ENCODE assay signal across 1 cellular context in the genomic region with DNA sequence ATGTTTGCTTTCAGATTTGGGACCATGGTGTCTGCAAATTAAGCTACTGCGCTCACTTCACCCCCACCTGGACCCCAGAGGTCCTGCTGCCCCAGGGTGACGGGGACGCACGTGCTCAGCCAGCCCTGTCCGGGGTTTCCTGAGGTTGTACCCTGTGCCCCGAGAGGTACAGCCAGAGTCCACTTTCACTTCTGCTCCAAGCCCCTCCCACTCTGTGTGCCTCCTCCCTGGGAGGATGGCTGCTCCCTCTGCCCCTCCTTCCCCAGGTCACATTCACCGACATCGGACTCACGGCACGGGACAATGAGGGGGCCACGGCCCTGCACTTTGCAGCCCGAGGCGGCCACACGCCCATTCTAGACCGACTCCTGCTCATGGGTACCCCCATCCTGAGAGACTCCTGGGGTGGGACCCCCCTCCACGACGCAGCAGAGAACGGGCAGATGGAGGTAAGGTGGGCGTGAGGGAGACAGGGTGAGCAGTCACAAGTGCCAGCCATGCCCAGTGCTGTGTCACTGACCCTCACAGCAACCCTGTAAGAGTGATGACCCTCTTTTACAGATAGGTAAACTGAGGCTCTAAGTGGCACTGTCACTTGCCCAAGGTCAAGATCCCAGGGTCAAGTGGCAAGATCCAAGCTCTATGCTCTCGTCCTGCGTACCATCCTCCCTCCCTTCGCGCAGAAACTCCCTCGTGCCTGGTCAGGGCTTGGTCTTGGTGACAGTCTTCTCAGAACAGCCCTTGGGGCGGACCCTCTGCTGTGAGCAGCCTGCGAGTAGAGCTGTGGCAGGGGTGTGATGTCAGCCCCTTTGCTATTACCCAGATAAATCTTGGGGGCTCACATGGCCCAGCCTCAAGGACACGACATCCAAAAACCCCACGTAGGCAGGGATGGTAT.
TF ChIP-seq lines count a peak whose summit lies in the region.

No MANE protein-coding gene starts in this region.

TF ChIP-seq in HepG2, 621 proteins besides CTCF, POLR2A, EP300 and RAD21 (continued from another document and continues in another):
- TF ChIP-seq, protein P1, sequence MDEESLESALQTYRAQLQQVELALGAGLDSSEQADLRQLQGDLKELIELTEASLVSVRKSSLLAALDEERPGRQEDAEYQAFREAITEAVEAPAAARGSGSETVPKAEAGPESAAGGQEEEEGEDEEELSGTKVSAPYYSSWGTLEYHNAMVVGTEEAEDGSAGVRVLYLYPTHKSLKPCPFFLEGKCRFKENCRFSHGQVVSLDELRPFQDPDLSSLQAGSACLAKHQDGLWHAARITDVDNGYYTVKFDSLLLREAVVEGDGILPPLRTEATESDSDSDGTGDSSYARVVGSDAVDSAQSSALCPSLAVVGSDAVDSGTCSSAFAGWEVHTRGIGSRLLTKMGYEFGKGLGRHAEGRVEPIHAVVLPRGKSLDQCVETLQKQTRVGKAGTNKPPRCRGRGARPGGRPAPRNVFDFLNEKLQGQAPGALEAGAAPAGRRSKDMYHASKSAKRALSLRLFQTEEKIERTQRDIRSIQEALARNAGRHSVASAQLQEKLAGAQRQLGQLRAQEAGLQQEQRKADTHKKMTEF (CRISPR knock-in tag; IDR thresholded peaks at IDR 0.05) = no peak; the same call in 1 of the 2 replicates
- TF ChIP-seq, protein P2, sequence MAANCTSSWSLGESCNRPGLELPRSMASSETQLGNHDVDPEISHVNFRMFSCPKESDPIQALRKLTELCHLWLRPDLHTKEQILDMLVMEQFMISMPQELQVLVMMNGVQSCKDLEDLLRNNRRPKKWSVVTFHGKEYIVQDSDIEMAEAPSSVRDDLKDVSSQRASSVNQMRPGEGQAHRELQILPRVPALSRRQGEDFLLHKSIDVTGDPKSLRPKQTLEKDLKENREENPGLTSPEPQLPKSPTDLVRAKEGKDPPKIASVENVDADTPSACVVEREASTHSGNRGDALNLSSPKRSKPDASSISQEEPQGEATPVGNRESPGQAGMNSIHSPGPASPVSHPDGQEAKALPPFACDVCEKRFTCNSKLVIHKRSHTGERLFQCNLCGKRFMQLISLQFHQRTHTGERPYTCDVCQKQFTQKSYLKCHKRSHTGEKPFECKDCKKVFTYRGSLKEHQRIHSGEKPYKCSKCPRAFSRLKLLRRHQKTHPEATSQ (CRISPR knock-in tag; IDR thresholded peaks at IDR 0.05; ENCODE audit: borderline replicate concordance) = no peak
- TF ChIP-seq GTF3A (CRISPR knock-in tag; conservative IDR thresholded peaks at IDR 0.05) (no peak), SIN3A (IDR thresholded peaks at IDR 0.05; ENCODE audit: borderline replicate concordance, low read depth, low read length) (peak; percentile 46; the same call in 1 of the 2 replicates), ZBTB8A (CRISPR knock-in tag; IDR thresholded peaks at IDR 0.05; ENCODE audit: borderline replicate concordance, low read depth) (no peak), ZNF788 (CRISPR knock-in tag; IDR thresholded peaks at IDR 0.05; ENCODE audit: borderline replicate concordance) (no peak; the same call in 1 of the 2 replicates), REPIN1 (CRISPR knock-in tag; IDR thresholded peaks at IDR 0.05; ENCODE audit: borderline replicate concordance, low read depth) (peak; percentile 56; the same call in 1 of the 2 replicates), ELF4 (CRISPR knock-in tag; IDR thresholded peaks at IDR 0.05; ENCODE audit: borderline replicate concordance) (no peak), ZNF468 (CRISPR knock-in tag; IDR thresholded peaks at IDR 0.05) (no peak), SNRNP70 (IDR thresholded peaks at IDR 0.05; ENCODE audit: low read depth, low read length) (no peak), HNRNPK (IDR thresholded peaks at IDR 0.05; ENCODE audit: low read depth, low read length, poor library complexity, severe bottlenecking) (no peak), NCOA5 (CRISPR knock-in tag; IDR thresholded peaks at IDR 0.05) (no peak), ZSCAN31 (CRISPR knock-in tag; IDR thresholded peaks at IDR 0.05; ENCODE audit: low read depth) (no peak), ZNF264 (CRISPR knock-in tag; IDR thresholded peaks at IDR 0.05) (no peak), MBNL3 (CRISPR knock-in tag; conservative IDR thresholded peaks at IDR 0.05) (no peak), ZNF33B (CRISPR knock-in tag; IDR thresholded peaks at IDR 0.05) (0 out of 2 replicates have a peak, but pooled peaks have one; percentile 65), ARHGAP35 (CRISPR knock-in tag; IDR thresholded peaks at IDR 0.05; ENCODE audit: borderline replicate concordance) (0 out of 2 replicates have a peak, but pooled peaks have one; percentile 28), ZNF747 (CRISPR knock-in tag; IDR thresholded peaks at IDR 0.05; ENCODE audit: borderline replicate concordance) (no peak), ZNF564 (CRISPR knock-in tag; IDR thresholded peaks at IDR 0.05) (no peak), ZNF674 (CRISPR knock-in tag; IDR thresholded peaks at IDR 0.05; ENCODE audit: low read depth) (no peak), ZMYM4 (CRISPR knock-in tag; IDR thresholded peaks at IDR 0.05) (no peak), ZNF792 (CRISPR knock-in tag; IDR thresholded peaks at IDR 0.05) (peak; percentile 53; the same call in 1 of the 2 replicates), NAIF1 (CRISPR knock-in tag; IDR thresholded peaks at IDR 0.05; ENCODE audit: borderline replicate concordance) (no peak), BHLHE40 (IDR thresholded peaks at IDR 0.05; ENCODE audit: low read length) (peak; percentile 90), SOX5 (CRISPR knock-in tag; IDR thresholded peaks at IDR 0.05; ENCODE audit: borderline replicate concordance) (peak; percentile 46; the same call in 1 of the 2 replicates), PCBP1 (IDR thresholded peaks at IDR 0.05; ENCODE audit: borderline replicate concordance, low read depth, low read length) (no peak; the same call in 1 of the 2 replicates), PLRG1 (conservative IDR thresholded peaks at IDR 0.05) (no peak), GZF1 (CRISPR knock-in tag; IDR thresholded peaks at IDR 0.05) (peak; percentile 84; the same call in 1 of the 2 replicates), ZNF629 (CRISPR knock-in tag; conservative IDR thresholded peaks at IDR 0.05) (peak; percentile 79), NR2F6 (IDR thresholded peaks at IDR 0.05) (0 out of 2 replicates have a peak, but pooled peaks have one; percentile 11), NR2F6 (CRISPR knock-in tag; IDR thresholded peaks at IDR 0.05) (peak; percentile 65), ZNF816 (CRISPR knock-in tag; IDR thresholded peaks at IDR 0.05; ENCODE audit: borderline replicate concordance) (no peak), TMF1 (CRISPR knock-in tag; IDR thresholded peaks at IDR 0.05; ENCODE audit: low read depth) (peak; percentile 77; the same call in 1 of the 2 replicates)
- TF ChIP-seq, protein P3, sequence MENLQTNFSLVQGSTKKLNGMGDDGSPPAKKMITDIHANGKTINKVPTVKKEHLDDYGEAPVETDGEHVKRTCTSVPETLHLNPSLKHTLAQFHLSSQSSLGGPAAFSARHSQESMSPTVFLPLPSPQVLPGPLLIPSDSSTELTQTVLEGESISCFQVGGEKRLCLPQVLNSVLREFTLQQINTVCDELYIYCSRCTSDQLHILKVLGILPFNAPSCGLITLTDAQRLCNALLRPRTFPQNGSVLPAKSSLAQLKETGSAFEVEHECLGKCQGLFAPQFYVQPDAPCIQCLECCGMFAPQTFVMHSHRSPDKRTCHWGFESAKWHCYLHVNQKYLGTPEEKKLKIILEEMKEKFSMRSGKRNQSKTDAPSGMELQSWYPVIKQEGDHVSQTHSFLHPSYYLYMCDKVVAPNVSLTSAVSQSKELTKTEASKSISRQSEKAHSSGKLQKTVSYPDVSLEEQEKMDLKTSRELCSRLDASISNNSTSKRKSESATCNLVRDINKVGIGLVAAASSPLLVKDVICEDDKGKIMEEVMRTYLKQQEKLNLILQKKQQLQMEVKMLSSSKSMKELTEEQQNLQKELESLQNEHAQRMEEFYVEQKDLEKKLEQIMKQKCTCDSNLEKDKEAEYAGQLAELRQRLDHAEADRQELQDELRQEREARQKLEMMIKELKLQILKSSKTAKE (CRISPR knock-in tag; IDR thresholded peaks at IDR 0.05; ENCODE audit: borderline replicate concordance) = peak; percentile 51; the same call in 1 of the 2 replicates
- TF ChIP-seq, protein P4, sequence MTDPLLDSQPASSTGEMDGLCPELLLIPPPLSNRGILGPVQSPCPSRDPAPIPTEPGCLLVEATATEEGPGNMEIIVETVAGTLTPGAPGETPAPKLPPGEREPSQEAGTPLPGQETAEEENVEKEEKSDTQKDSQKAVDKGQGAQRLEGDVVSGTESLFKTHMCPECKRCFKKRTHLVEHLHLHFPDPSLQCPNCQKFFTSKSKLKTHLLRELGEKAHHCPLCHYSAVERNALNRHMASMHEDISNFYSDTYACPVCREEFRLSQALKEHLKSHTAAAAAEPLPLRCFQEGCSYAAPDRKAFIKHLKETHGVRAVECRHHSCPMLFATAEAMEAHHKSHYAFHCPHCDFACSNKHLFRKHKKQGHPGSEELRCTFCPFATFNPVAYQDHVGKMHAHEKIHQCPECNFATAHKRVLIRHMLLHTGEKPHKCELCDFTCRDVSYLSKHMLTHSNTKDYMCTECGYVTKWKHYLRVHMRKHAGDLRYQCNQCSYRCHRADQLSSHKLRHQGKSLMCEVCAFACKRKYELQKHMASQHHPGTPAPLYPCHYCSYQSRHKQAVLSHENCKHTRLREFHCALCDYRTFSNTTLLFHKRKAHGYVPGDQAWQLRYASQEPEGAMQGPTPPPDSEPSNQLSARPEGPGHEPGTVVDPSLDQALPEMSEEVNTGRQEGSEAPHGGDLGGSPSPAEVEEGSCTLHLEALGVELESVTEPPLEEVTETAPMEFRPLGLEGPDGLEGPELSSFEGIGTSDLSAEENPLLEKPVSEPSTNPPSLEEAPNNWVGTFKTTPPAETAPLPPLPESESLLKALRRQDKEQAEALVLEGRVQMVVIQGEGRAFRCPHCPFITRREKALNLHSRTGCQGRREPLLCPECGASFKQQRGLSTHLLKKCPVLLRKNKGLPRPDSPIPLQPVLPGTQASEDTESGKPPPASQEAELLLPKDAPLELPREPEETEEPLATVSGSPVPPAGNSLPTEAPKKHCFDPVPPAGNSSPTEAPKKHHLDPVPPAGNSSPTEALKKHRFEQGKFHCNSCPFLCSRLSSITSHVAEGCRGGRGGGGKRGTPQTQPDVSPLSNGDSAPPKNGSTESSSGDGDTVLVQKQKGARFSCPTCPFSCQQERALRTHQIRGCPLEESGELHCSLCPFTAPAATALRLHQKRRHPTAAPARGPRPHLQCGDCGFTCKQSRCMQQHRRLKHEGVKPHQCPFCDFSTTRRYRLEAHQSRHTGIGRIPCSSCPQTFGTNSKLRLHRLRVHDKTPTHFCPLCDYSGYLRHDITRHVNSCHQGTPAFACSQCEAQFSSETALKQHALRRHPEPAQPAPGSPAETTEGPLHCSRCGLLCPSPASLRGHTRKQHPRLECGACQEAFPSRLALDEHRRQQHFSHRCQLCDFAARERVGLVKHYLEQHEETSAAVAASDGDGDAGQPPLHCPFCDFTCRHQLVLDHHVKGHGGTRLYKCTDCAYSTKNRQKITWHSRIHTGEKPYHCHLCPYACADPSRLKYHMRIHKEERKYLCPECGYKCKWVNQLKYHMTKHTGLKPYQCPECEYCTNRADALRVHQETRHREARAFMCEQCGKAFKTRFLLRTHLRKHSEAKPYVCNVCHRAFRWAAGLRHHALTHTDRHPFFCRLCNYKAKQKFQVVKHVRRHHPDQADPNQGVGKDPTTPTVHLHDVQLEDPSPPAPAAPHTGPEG (CRISPR knock-in tag; IDR thresholded peaks at IDR 0.05) = peak; percentile 48; the same call in 1 of the 2 replicates
- TF ChIP-seq, protein P5, sequence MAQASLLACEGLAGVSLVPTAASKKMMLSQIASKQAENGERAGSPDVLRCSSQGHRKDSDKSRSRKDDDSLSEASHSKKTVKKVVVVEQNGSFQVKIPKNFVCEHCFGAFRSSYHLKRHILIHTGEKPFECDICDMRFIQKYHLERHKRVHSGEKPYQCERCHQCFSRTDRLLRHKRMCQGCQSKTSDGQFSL (CRISPR knock-in tag; IDR thresholded peaks at IDR 0.05) = 0 out of 2 replicates have a peak, but pooled peaks have one; percentile 53
- TF ChIP-seq, protein P6, sequence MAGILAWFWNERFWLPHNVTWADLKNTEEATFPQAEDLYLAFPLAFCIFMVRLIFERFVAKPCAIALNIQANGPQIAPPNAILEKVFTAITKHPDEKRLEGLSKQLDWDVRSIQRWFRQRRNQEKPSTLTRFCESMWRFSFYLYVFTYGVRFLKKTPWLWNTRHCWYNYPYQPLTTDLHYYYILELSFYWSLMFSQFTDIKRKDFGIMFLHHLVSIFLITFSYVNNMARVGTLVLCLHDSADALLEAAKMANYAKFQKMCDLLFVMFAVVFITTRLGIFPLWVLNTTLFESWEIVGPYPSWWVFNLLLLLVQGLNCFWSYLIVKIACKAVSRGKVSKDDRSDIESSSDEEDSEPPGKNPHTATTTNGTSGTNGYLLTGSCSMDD (CRISPR knock-in tag; IDR thresholded peaks at IDR 0.05) = no peak
- TF ChIP-seq, protein P7, sequence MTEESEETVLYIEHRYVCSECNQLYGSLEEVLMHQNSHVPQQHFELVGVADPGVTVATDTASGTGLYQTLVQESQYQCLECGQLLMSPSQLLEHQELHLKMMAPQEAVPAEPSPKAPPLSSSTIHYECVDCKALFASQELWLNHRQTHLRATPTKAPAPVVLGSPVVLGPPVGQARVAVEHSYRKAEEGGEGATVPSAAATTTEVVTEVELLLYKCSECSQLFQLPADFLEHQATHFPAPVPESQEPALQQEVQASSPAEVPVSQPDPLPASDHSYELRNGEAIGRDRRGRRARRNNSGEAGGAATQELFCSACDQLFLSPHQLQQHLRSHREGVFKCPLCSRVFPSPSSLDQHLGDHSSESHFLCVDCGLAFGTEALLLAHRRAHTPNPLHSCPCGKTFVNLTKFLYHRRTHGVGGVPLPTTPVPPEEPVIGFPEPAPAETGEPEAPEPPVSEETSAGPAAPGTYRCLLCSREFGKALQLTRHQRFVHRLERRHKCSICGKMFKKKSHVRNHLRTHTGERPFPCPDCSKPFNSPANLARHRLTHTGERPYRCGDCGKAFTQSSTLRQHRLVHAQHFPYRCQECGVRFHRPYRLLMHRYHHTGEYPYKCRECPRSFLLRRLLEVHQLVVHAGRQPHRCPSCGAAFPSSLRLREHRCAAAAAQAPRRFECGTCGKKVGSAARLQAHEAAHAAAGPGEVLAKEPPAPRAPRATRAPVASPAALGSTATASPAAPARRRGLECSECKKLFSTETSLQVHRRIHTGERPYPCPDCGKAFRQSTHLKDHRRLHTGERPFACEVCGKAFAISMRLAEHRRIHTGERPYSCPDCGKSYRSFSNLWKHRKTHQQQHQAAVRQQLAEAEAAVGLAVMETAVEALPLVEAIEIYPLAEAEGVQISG (CRISPR knock-in tag; IDR thresholded peaks at IDR 0.05) = peak; percentile 76; the same call in 1 of the 2 replicates
- TF ChIP-seq, protein P8, sequence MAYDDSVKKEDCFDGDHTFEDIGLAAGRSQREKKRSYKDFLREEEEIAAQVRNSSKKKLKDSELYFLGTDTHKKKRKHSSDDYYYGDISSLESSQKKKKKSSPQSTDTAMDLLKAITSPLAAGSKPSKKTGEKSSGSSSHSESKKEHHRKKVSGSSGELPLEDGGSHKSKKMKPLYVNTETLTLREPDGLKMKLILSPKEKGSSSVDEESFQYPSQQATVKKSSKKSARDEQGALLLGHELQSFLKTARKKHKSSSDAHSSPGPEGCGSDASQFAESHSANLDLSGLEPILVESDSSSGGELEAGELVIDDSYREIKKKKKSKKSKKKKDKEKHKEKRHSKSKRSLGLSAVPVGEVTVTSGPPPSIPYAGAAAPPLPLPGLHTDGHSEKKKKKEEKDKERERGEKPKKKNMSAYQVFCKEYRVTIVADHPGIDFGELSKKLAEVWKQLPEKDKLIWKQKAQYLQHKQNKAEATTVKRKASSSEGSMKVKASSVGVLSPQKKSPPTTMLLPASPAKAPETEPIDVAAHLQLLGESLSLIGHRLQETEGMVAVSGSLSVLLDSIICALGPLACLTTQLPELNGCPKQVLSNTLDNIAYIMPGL (CRISPR knock-in tag; IDR thresholded peaks at IDR 0.05; ENCODE audit: borderline replicate concordance in 1 of 2, low read depth in 1 of 2) = no peak; a peak in 1 of 4 replicates
